In the genomic region with DNA sequence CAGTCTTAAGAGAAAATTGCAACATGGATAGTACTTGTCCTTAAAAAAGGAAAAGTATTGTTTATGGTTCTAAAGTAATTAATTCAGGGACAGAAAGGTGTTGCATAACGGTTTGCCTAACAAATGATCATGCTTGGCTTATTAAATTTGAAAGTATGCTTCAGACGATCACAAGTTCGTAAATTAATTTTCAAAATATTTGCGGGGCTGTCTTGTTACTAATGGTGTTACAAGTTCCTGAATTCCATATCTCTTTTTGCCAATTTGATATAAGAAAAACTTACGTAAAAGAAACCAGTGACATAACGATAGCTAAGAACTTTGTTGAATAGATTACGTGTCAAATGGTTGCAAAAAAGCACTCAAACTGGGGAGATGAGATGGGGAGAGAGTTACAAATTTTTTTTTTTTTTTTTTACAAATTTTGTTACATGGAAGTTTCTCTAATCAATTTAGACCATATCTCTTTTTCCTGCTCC, we compare ENCODE assay signal across 8 cellular contexts. TPM values are rescaled to one million over a fixed set of nuclear protein-coding genes. Genes with fewer than 3 reads are reported as not detected.
DNase-seq lines count a peak whose midpoint lies in the region; ATAC-seq and TF ChIP-seq lines count a peak whose summit lies in the region.

No MANE protein-coding gene starts in this region.

- no peak for ATAC-seq in Panc1
- ATAC-seq in left colon = no peak

- CTCF ChIA-PET in Panc1 (lab: Charles Lee) = no interaction called here

- peaks cover 27% of the 10 kb centered on the region for H3K4me1 ChIP-seq in Panc1 (ENCODE audit: control insufficient read depth, insufficient read depth, low read length)
- H3K4me1 ChIP-seq in esophagus squamous epithelium = peaks cover 0 to 60% (median 19%) of the 10 kb centered on the region in 3 donors

- H3K27ac ChIP-seq in Panc1 (ENCODE audit: low read length) = peak overlapping the region; percentile 96
- H3K27ac ChIP-seq in esophagus squamous epithelium = peak overlapping the region in 2 of 4 donors; percentile 90 to 95

- H3K36me3 ChIP-seq in Panc1 (ENCODE audit: control insufficient read depth, insufficient read depth, low read length) = peaks cover 7% of the 10 kb centered on the region
- no peaks in the 10 kb centered on the region for H3K36me3 ChIP-seq in esophagus squamous epithelium

- POLR2A ChIA-PET in Panc1 (lab: Charles Lee) = no interaction called here

- H3K4me3 ChIP-seq in GM08714 (ENCODE audit: low read length) (peak overlapping the region; percentile 100), Panc1 (ENCODE audit: low read depth in 2 of 2, low read length in 2 of 2) (peak overlapping the region; percentile 83 to 98), esophagus squamous epithelium (peak overlapping the region; percentile 59 to 91 (median 82)), retinal pigment epithelial cell (ENCODE audit: low read length) (peak overlapping the region; percentile 75)

- no peak for TF ChIP-seq POLR2A in esophagus squamous epithelium (IDR thresholded peaks at IDR 0.05)

- H3K27me3 ChIP-seq in Panc1 (ENCODE audit: control insufficient read depth, insufficient read depth, low read length) (no peaks in the 10 kb centered on the region), esophagus squamous epithelium (no peaks in the 10 kb centered on the region)

- TSS peak; percentile 73 for BruUV-seq in Panc1 (replicated peaks; lab: Mats Ljungman, UMichigan)

- intact Hi-C loops in Panc1 (cut with micrococcal nuclease; ENCODE audit: unreplicated experiment) = no loop called here
- intact Hi-C loops in esophagus squamous epithelium (cut with DNase I) = no loop called here
- intact Hi-C loops in left colon (cut with DNase I, micrococcal nuclease) = no loop called here

- DNase-seq in Panc1 (ENCODE audit: low read depth, low spot score) (no peak), esophagus squamous epithelium (lab: John Stamatoyannopoulos, UW) (no peak), retinal pigment epithelial cell (ENCODE audit: low read depth) (no peak), left colon (no peak), dedifferentiated amniotic fluid mesenchymal stem cell (ENCODE audit: extremely low spot score) (no peak), COLO829 (ENCODE audit: low spot score) (no peak), NOMO-1 treated with DMSO at 0.1 percent for 48 hours (lab: John Stamatoyannopoulos, UW; ENCODE audit: unreplicated experiment) (no peak)

- 28 to 34% methylated on average over 7 of the region's 7 CpGs for WGBS in esophagus squamous epithelium, 2 donors

- in situ Hi-C loops in Panc1 (cut with HindIII; ENCODE audit: low pct_unique_long_range_greater_than_20kb, low sequenced_read_pairs) = no loop called here

- H3K9me3 ChIP-seq in Panc1 (ENCODE audit: control insufficient read depth, insufficient read depth, low read depth, low read length) (no peaks in the 10 kb centered on the region), esophagus squamous epithelium (no peaks in the 10 kb centered on the region)

- TF ChIP-seq CTCF in Panc1 (IDR thresholded peaks at IDR 0.05) (no peak), esophagus squamous epithelium (IDR thresholded peaks at IDR 0.05) (no peak), retinal pigment epithelial cell (conservative IDR thresholded peaks at IDR 0.05; ENCODE audit: low read depth, low read length) (no peak)

RNA-seq across cellular contexts. Expression of gene AGO3, which starts 1.3 kb away (rescaled TPM):
- total RNA-seq in Panc1 (2021; ENCODE audit: unreplicated experiment) (39.4 TPM), esophagus squamous epithelium (10 to 100 TPM in 3 of 4 donors, 1 to 10 TPM in 1; 8.1 to 17.0 (median 12.0) TPM), left colon (10 to 100 TPM; 17.8 to 19.7 TPM)
- polyA plus RNA-seq in Panc1 (2012; ENCODE audit: insufficient read length) = 13.1 TPM

RNA-seq across cellular contexts. Expression of gene AGO1, which starts 49.2 kb away (rescaled TPM):
- total RNA-seq in Panc1 (2021; ENCODE audit: unreplicated experiment) = 40.1 TPM
- polyA plus RNA-seq in Panc1 (2012; ENCODE audit: insufficient read length) = 16.1 TPM
- total RNA-seq in esophagus squamous epithelium = 10 to 100 TPM in 2 of 4 donors, 1 to 10 TPM in 2; 9.7 to 18.1 (median 11.2) TPM
- 10 to 100 TPM; 23.7 to 25.1 TPM for total RNA-seq in left colon
